Comparison of ENCODE assay signal across 32 cellular contexts in the genomic region with DNA sequence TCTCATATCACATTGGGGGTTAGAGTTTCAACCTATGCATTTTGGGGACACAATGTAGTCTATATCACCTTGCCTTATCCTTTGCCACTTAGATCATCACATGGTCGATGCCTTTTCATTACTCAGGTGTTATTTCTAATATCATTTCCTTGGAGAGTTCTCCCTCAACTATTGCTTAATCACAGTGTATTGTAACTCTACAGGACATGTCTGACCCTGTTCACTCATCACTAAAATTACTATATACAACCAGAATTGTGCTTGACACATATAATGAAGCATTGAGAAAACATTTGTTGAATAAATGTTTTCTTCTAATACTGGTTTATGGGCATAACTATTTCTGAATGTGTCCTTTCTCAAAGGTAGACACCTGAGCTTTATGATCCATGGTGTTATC.
"Had no signal": no experiment of that assay in that cellular context is flagged by ENCODE, and none has a peak within 500 bp of the region (broad histone marks: within the 10 kb centered on the region; RNA-seq: fewer than 3 reads in every experiment).

No MANE protein-coding gene starts in this region.

- H3K36me3 Mint-ChIP-seq: activated naive CD8-positive, alpha-beta T cell; WTC11 had no signal

- H3K4me1 ChIP-seq: colonic mucosa had no signal

- H3K4me1 Mint-ChIP-seq: activated CD4-positive, alpha-beta memory T cell treated with anti-CD3 and anti-CD28 coated beads, Interleukin-2, amount 10 ng/mL, durations not matched to agents 7 days and 5 days; activated CD4-positive, alpha-beta T cell treated with anti-CD3 and anti-CD28 coated beads, Interleukin-2, amount 10 ng/mL, durations not matched to agents 7 days and 5 days had no signal

- H3K27ac ChIP-seq: brain microvascular endothelial cell, cardiac muscle cell, colonic mucosa, esophagus squamous epithelium, VCaP had no signal

- DNase-seq: activated CD4-positive, alpha-beta memory T cell treated with anti-CD3 and anti-CD28 coated beads, Interleukin-2, amount 10 ng/mL, durations not matched to agents 7 days and 5 days; activated CD4-positive, alpha-beta T cell treated with anti-CD3 and anti-CD28 coated beads for 1 hour; activated CD4-positive, alpha-beta T cell treated with anti-CD3 and anti-CD28 coated beads for 4 hours; activated CD4-positive, alpha-beta T cell treated with anti-CD3 and anti-CD28 coated beads, Interleukin-2, amount 10 ng/mL, durations not matched to agents 7 days and 5 days; activated CD4-positive, alpha-beta T cell treated with anti-CD3 and anti-CD28 coated beads, Interleukin-2, amount 50 U/mL, for 4 hours; activated CD8-positive, alpha-beta memory T cell treated with anti-CD3 and anti-CD28 coated beads, Interleukin-2, amount 50 U/mL, for 48 hours; activated effector memory CD4-positive, alpha-beta T cell treated with Interleukin-2 at 50 U/mL for 16 hours; activated gamma-delta T cell treated with Interleukin-2 at 50 U/mL for 16 hours; activated naive CD4-positive, alpha-beta T cell treated with anti-CD3 and anti-CD28 coated beads, Interleukin-2, amount 50 U/mL, for 16 hours; activated naive CD4-positive, alpha-beta T cell treated with Interleukin-2 at 50 U/mL for 16 hours; activated T-cell treated with anti-CD3 and anti-CD28 coated beads for 4 hours; activated T-cell treated with anti-CD3 and anti-CD28 coated beads, Interleukin-2, amount 50 U/mL, for 24 hours; activated T-cell treated with anti-CD3 and anti-CD28 coated beads, Interleukin-2, amount 50 U/mL, for 72 hours; amniotic stem cell; anterior cingulate cortex; brain microvascular endothelial cell; central memory CD4-positive, alpha-beta T cell; cerebellar nuclear complex; colonic mucosa; effector CD8-positive, alpha-beta T cell; erythroblast; esophagus squamous epithelium; T-helper 2 cell had no signal

- H3K27me3 ChIP-seq: brain microvascular endothelial cell, cardiac muscle cell, colonic mucosa, esophagus squamous epithelium had no signal

- H3K4me3 Mint-ChIP-seq: activated CD4-positive, alpha-beta memory T cell treated with anti-CD3 and anti-CD28 coated beads, Interleukin-2, amount 10 ng/mL, durations not matched to agents 7 days and 5 days; activated CD4-positive, alpha-beta T cell treated with anti-CD3 and anti-CD28 coated beads, Interleukin-2, amount 10 ng/mL, durations not matched to agents 7 days and 5 days; activated naive CD8-positive, alpha-beta T cell; activated T-cell treated with anti-CD3 and anti-CD28 coated beads, Interleukin-2, amount 50 U/mL, for 24 hours; activated T-cell treated with anti-CD3 and anti-CD28 coated beads, Interleukin-2, amount 50 U/mL, for 72 hours; WTC11 had no signal

- FAIRE-seq: astrocyte, endometrium, endothelial cell of umbilical vein, frontal cortex, TTC549 had no signal

- H3K9me3 ChIP-seq: colonic mucosa had no signal

- H3K4me3 ChIP-seq: cardiac muscle cell, colonic mucosa, esophagus squamous epithelium had no signal

- H3K27ac Mint-ChIP-seq: activated CD4-positive, alpha-beta memory T cell treated with anti-CD3 and anti-CD28 coated beads, Interleukin-2, amount 10 ng/mL, durations not matched to agents 7 days and 5 days; activated CD4-positive, alpha-beta T cell treated with anti-CD3 and anti-CD28 coated beads, Interleukin-2, amount 10 ng/mL, durations not matched to agents 7 days and 5 days; activated naive CD8-positive, alpha-beta T cell; activated T-cell treated with anti-CD3 and anti-CD28 coated beads, Interleukin-2, amount 50 U/mL, for 24 hours; activated T-cell treated with anti-CD3 and anti-CD28 coated beads, Interleukin-2, amount 50 U/mL, for 72 hours; WTC11 had no signal

- H3K36me3 ChIP-seq: brain microvascular endothelial cell, cardiac muscle cell, colonic mucosa, esophagus squamous epithelium had no signal

- ATAC-seq: activated T-cell treated with anti-CD3 and anti-CD28 coated beads, Interleukin-2, amount 50 U/mL, for 72 hours; WTC11 had no signal

- H3K27me3 Mint-ChIP-seq: activated CD4-positive, alpha-beta memory T cell treated with anti-CD3 and anti-CD28 coated beads, Interleukin-2, amount 10 ng/mL, durations not matched to agents 7 days and 5 days; activated CD4-positive, alpha-beta T cell treated with anti-CD3 and anti-CD28 coated beads, Interleukin-2, amount 10 ng/mL, durations not matched to agents 7 days and 5 days; activated naive CD8-positive, alpha-beta T cell; activated T-cell treated with anti-CD3 and anti-CD28 coated beads, Interleukin-2, amount 50 U/mL, for 24 hours had no signal
